11 cellular contexts compared by ENCODE assay signal in the genomic region with DNA sequence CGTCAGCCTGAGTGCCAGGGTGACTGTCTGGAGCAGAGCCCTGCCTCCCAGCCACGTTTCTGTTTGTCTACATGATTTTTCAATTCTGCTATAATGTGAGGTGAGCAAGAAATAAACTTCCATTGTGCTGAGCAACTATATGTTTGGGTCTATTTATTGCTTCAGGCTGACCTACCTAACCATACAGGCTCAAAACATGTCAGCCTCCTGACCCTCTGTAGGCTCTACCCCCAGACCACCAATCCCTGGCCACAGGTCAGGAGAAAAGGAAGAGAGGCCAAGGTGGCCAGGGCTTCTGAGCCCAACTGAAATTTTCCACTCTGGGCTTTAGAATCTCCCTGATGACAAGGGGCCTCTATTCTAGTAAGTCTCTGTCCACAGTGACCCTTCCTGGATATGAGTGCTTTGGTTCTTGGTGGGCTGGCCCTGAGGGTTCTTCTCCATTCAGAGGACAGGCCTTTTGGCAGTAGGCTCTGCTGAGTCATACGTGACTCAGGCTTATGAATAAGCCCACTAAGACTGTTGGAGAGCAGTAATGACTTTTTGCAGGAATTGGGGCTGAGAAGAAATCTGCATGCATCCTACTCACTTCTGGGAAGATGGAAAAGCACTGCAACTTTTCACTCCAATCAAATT.
A peak's percentile ranks its signal among the peaks of the same experiment; 100 is the strongest.
DNase-seq lines count a peak whose midpoint lies in the region; ATAC-seq and TF ChIP-seq lines count a peak whose summit lies in the region.
"Had no signal": no experiment of that assay in that cellular context is flagged by ENCODE, and none has a peak within 500 bp of the region (broad histone marks: within the 10 kb centered on the region; RNA-seq: fewer than 3 reads in every experiment).

No MANE protein-coding gene starts in this region.

- ATAC-seq in HG02642 (IDR thresholded peaks at IDR 0.05; ENCODE audit: poor library complexity, unreplicated experiment), result no peak
- ATAC-seq: Right ventricle myocardium inferior had no signal

- DNase-seq in DMS 273 (lab: John Stamatoyannopoulos, UW; ENCODE audit: unreplicated experiment), result peak; percentile 14
- no peak for DNase-seq in DMS 273 treated with DMSO at 0.1 percent for 48 hours (lab: John Stamatoyannopoulos, UW)
- DNase-seq in SJCRH30, result peak; percentile 76 to 86
- peak; percentile 96 for DNase-seq in fibroblast of pulmonary artery (ENCODE audit: low read depth)
- no peak for DNase-seq in GM19238 (ENCODE audit: insufficient read length, low spot score)
- DNase-seq in NCI-H345 (lab: John Stamatoyannopoulos, UW), result no peak
- DNase-seq: right lobe of liver had no signal

- peak overlapping the region; percentile 6 for H3K9ac ChIP-seq in skeletal muscle satellite cell (ENCODE audit: low read depth, low read length)

- H3K9me3 ChIP-seq in SJCRH30 (replicated peaks), result no peaks in the 10 kb centered on the region
- H3K9me3 ChIP-seq in skeletal muscle satellite cell (replicated peaks; ENCODE audit: low read length), result no peaks in the 10 kb centered on the region
- H3K9me3 ChIP-seq: right lobe of liver had no signal

- no peaks in the 10 kb centered on the region for H3K27me3 ChIP-seq in SJCRH30
- no peaks in the 10 kb centered on the region for H3K27me3 ChIP-seq in skeletal muscle satellite cell (ENCODE audit: control insufficient read depth, insufficient read depth, low read length)
- H3K27me3 ChIP-seq: right lobe of liver had no signal

- no peak overlapping the region for H3K4me3 ChIP-seq in SJCRH30
- H3K4me3 ChIP-seq in fibroblast of pulmonary artery (replicated peaks; ENCODE audit: low read depth, low read length), result no peak overlapping the region
- no peak overlapping the region for H3K4me3 ChIP-seq in skeletal muscle satellite cell (ENCODE audit: low read length)
- H3K4me3 ChIP-seq: right lobe of liver had no signal

- no peaks in the 10 kb centered on the region for H3K36me3 ChIP-seq in SJCRH30
- no peaks in the 10 kb centered on the region for H3K36me3 ChIP-seq in skeletal muscle satellite cell (ENCODE audit: insufficient read depth, low read length)
- H3K36me3 ChIP-seq: right lobe of liver had no signal

- peak overlapping the region; percentile 21 for H3K4me2 ChIP-seq in skeletal muscle satellite cell (ENCODE audit: low read length)

- no peak for TF ChIP-seq CTCF in fibroblast of pulmonary artery (IDR thresholded peaks at IDR 0.05; ENCODE audit: low read length, missing control alignments)

- no peak overlapping the region; the same call in 1 of the 2 replicates for H3K27ac ChIP-seq in SJCRH30
- H3K27ac ChIP-seq: 22Rv1, right lobe of liver had no signal

- H3K4me1 ChIP-seq in SJCRH30 (peaks cover 25% of the 10 kb centered on the region), skeletal muscle satellite cell (ENCODE audit: control insufficient read depth, insufficient read depth, low read length) (peaks cover 17% of the 10 kb centered on the region)
- H3K4me1 ChIP-seq: right lobe of liver had no signal

Comparison
In these comparisons a context has a peak if more than half of its experiments do, and no peak if none do; other contexts are left out.
1. DNase-seq: peak in DMS 273 (single experiment), SJCRH30 (2 of 2) and fibroblast of pulmonary artery (single experiment); none in DMS 273 treated with DMSO at 0.1 percent for 48 hours (single experiment), GM19238 (single experiment) and NCI-H345 (single experiment).